ENCODE assay signal across 20 cellular contexts in genomic region chr10:71656220-71656619, GRCh38.
"Had no signal": no experiment of that assay in that cellular context is flagged by ENCODE, and none has a peak within 500 bp of the region (broad histone marks: within the 10 kb centered on the region; RNA-seq: fewer than 3 reads in every experiment).

No MANE protein-coding gene starts in this region.

- ATAC-seq: SK-N-SH treated with all-trans-retinoic acid at 6 μM for 48 hours had no signal

- H3K4me3 ChIP-seq: SJCRH30 had no signal

- H3K27ac ChIP-seq: HL-60, RWPE1, SJCRH30 had no signal

- H3K36me3 ChIP-seq: SJCRH30 had no signal

- H3K4me1 ChIP-seq: SJCRH30 had no signal

- DNase-seq: KBM-7, MV-4-11, NCI-H1048, NCI-H1105, NCI-H1436 treated with DMSO at 0.1 percent for 48 hours, NCI-H1694, NCI-H187 treated with DMSO at 0.1 percent for 48 hours, NCI-H2029 treated with DMSO at 0.1 percent for 48 hours, NCI-H2171 treated with DMSO at 0.1 percent for 48 hours, NCI-H345, NCI-H446 treated with DMSO at 0.1 percent for 48 hours, NCI-H510A treated with DMSO at 0.1 percent for 48 hours, NCI-H69, NCI-H774, SHP77 treated with DMSO at 0.1 percent for 48 hours, SJCRH30 had no signal

- H3K9me3 ChIP-seq: SJCRH30 had no signal

- H3K27me3 ChIP-seq: SJCRH30 had no signal

- FAIRE-seq: HTR-8/SVneo had no signal
